ENCODE assay signal across 20 cellular contexts in the genomic region with DNA sequence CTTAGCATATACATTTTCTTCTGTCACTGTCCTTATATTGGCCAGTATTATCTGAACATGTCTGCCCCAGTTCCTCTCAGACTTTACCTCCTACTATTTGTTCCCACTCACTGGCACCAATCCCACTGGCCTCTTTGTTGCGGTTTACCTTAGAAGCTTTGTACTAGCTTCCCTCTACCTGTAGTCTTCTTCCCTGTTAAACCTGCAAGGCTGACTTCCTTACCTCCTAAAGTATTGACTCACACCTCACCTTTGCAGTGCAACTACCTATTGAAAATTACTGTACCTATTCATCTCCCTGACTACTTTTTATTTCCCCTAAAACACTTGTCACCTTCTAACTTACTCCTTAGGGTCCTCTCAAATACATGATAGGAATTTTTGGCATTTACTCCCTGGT.
"Had no signal": no experiment of that assay in that cellular context is flagged by ENCODE, and none has a peak within 500 bp of the region (broad histone marks: within the 10 kb centered on the region; RNA-seq: fewer than 3 reads in every experiment).

No MANE protein-coding gene starts in this region.

- DNase-seq: Kasumi-1, MM.1S, NCI-H1092 treated with DMSO at 0.1 percent for 48 hours, NCI-H1436, NCI-H1694, NCI-H187 treated with DMSO at 0.1 percent for 48 hours, NCI-H2029 treated with DMSO at 0.1 percent for 48 hours, NCI-H2227 treated with DMSO at 0.1 percent for 48 hours, NCI-H524, NCI-H526 treated with DMSO at 0.1 percent for 48 hours, NCI-H774, RPMI8226, SHP77, SK-N-SH had no signal

- H3K27ac Mint-ChIP-seq: IgD-negative memory B cell had no signal

- ATAC-seq: K562 had no signal

- H3K4me3 Mint-ChIP-seq: IgD-negative memory B cell had no signal

- H3K4me3 ChIP-seq: K562 had no signal

- H3K9me2 ChIP-seq: SK-N-SH had no signal

- H3K27ac ChIP-seq: HL-60, KMS-11 had no signal

- H3K36me3 Mint-ChIP-seq: IgD-negative memory B cell had no signal

- H3K4me2 ChIP-seq: KMS-11, SK-N-SH had no signal

- H3K9me3 Mint-ChIP-seq: IgD-negative memory B cell had no signal

- FAIRE-seq: HTR-8/SVneo, K562, RCC 7860 had no signal

- H3K9me3 ChIP-seq: SK-N-SH had no signal
